10 cellular contexts compared by ENCODE assay signal in the genomic region with DNA sequence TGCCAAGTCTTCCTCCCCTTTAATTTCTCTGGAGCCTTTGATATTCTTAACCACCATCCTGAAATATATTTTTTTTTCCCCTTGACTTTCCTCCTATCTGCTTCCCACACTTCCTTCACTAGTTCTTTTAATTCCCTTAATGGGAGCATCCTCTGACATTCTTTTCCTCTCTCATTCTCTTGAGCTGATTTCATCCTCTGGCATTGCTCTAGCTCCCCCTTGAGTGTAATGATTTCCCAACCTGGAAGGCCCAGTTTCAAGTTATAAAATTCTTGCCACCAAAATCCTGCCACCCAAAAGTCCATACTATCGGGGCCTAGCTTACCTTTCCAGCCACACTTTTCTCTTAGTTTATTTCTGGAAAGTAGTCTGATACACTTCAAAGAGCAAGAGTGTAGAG. TPM values are rescaled to one million over a fixed set of nuclear protein-coding genes. Genes with fewer than 3 reads are reported as not detected.
DNase-seq lines count a peak whose midpoint lies in the region; ATAC-seq, FAIRE-seq and TF ChIP-seq lines count a peak whose summit lies in the region.
"Had no signal": no experiment of that assay in that cellular context is flagged by ENCODE, and none has a peak within 500 bp of the region (broad histone marks: within the 10 kb centered on the region; RNA-seq: fewer than 3 reads in every experiment).

No MANE protein-coding gene starts in this region.

- H3K36me3 Mint-ChIP-seq in T-cell = no peaks in the 10 kb centered on the region

- POLR2A ChIA-PET in RWPE1 (lab: Yijun Ruan, JAX; ENCODE audit: low non-redundant PET) = no interaction called here
- POLR2A ChIA-PET in T-cell (lab: Charles Lee) = no interaction called here

- ATAC-seq in sciatic nerve (peak; percentile 79), GM19463 (IDR thresholded peaks at IDR 0.05; ENCODE audit: unreplicated experiment) (no peak), T-cell (replicated peaks in 1 of 4) (no peak)
- ATAC-seq: left colon had no signal

- H3K27me3 Mint-ChIP-seq in T-cell = peaks cover 0 to 3% of the 10 kb centered on the region in 2 donors

- intact Hi-C loops in sciatic nerve (cut with DNase I) = no loop called here

- H3K4me3 ChIP-seq in foreskin fibroblast (ENCODE audit: low read depth in 1 of 2, low read length in 2 of 2) = no peak overlapping the region

- H3K9me3 Mint-ChIP-seq in T-cell = no peaks in the 10 kb centered on the region

- H3K27ac Mint-ChIP-seq in T-cell = no peak overlapping the region

- DNase-seq in HCEC 1CT (peak; percentile 53), RWPE1 (ENCODE audit: low spot score) (peak; percentile 21), foreskin fibroblast (peak in 1 of 2 donors; percentile 78), sciatic nerve (ENCODE audit: low spot score) (no peak), GM19239 (ENCODE audit: insufficient read length, low spot score) (no peak), T-cell (no peak), NCI-H510A (lab: John Stamatoyannopoulos, UW) (no peak)
- DNase-seq: left colon, NCI-H2029 had no signal

- TF ChIP-seq CTCF in RWPE1 (conservative IDR thresholded peaks at IDR 0.05; ENCODE audit: low read depth) (peak; percentile 38), foreskin fibroblast (IDR thresholded peaks at IDR 0.05; ENCODE audit: low read depth, low read length) (peak; percentile 71)

- H3K4me3 Mint-ChIP-seq in T-cell = no peak overlapping the region

- CTCF ChIA-PET in RWPE1 (lab: Yijun Ruan, JAX) (interaction anchor here (0.6 to 1.6 kb wide), 5 partner anchors 27 to 472 kb away, joined by 3 to 6 read pairs (median 5); no protein-coding TSS in a partner anchor), T-cell (lab: Charles Lee) (no interaction called here)

- H3K4me1 Mint-ChIP-seq in T-cell = no peaks in the 10 kb centered on the region

- no peak overlapping the region for H3K27ac ChIP-seq in RWPE1

- no peak for FAIRE-seq in GM19239 (lab: Jason Lieb, UNC)

RNA-seq across cellular contexts. Expression of gene UBE2U, which starts 39.5 kb away (rescaled TPM):
- not detected for total RNA-seq in sciatic nerve
- not detected for total RNA-seq in T-cell
- total RNA-seq: left colon had no signal

Comparison
In these comparisons a context has a peak if more than half of its experiments do, and no peak if none do; other contexts are left out.
1. DNase-seq: peak in HCEC 1CT (single experiment) and RWPE1 (single experiment); none in sciatic nerve (single experiment), GM19239 (single experiment), T-cell (0 of 34) and NCI-H510A (single experiment).